ENCODE assay signal across 2 cellular contexts in genomic region chr18:10465157-10465990, GRCh38.
TF ChIP-seq lines count a peak whose summit lies in the region.

No MANE protein-coding gene starts in this region.

TF ChIP-seq in GM12878, 131 proteins besides CTCF, POLR2A, EP300 and RAD21 (continued from another document):
- no peak for TF ChIP-seq E2F8 (IDR thresholded peaks at IDR 0.05; ENCODE audit: low read depth, partially characterized antibody)
- TF ChIP-seq JUNB (IDR thresholded peaks at IDR 0.05) = peak; percentile 11; the same call in 1 of the 2 replicates
- TF ChIP-seq BHLHE40 (IDR thresholded peaks at IDR 0.05; ENCODE audit: borderline replicate concordance in 1 of 2, low read depth in 2 of 2, low read length in 1 of 2) = peak in 1 of 2 experiments; percentile 55; a peak in 1 of 4 replicates
- no peak for TF ChIP-seq NR2C2 (IDR thresholded peaks at IDR 0.05; ENCODE audit: borderline replicate concordance, control insufficient read depth, insufficient read length, low read depth)
- TF ChIP-seq HDAC6 (IDR thresholded peaks at IDR 0.05; ENCODE audit: unreplicated experiment) = no peak
- TF ChIP-seq TCF3 (IDR thresholded peaks at IDR 0.05; ENCODE audit: borderline replicate concordance, insufficient read depth, low read depth, low read length) = no peak
- peak; percentile 31; the same call in 1 of the 2 replicates for TF ChIP-seq MTA2 (IDR thresholded peaks at IDR 0.05; ENCODE audit: low read depth)

TF ChIP-seq in WTC11, 78 proteins besides CTCF, POLR2A, EP300 and RAD21 (continued from another document):
- TF ChIP-seq ZNF121 (CRISPR knock-in tag; IDR thresholded peaks at IDR 0.05) (no peak), ATF2 (CRISPR knock-in tag; IDR thresholded peaks at IDR 0.05; ENCODE audit: borderline replicate concordance, low read depth) (no peak), FOXP1 (CRISPR knock-in tag; IDR thresholded peaks at IDR 0.05; ENCODE audit: borderline replicate concordance) (no peak), NR3C1 (CRISPR knock-in tag; conservative IDR thresholded peaks at IDR 0.05; ENCODE audit: low read depth) (no peak), EMX1 (CRISPR knock-in tag; IDR thresholded peaks at IDR 0.05) (no peak)
